ENCODE assay signal across 8 cellular contexts in the genomic region with DNA sequence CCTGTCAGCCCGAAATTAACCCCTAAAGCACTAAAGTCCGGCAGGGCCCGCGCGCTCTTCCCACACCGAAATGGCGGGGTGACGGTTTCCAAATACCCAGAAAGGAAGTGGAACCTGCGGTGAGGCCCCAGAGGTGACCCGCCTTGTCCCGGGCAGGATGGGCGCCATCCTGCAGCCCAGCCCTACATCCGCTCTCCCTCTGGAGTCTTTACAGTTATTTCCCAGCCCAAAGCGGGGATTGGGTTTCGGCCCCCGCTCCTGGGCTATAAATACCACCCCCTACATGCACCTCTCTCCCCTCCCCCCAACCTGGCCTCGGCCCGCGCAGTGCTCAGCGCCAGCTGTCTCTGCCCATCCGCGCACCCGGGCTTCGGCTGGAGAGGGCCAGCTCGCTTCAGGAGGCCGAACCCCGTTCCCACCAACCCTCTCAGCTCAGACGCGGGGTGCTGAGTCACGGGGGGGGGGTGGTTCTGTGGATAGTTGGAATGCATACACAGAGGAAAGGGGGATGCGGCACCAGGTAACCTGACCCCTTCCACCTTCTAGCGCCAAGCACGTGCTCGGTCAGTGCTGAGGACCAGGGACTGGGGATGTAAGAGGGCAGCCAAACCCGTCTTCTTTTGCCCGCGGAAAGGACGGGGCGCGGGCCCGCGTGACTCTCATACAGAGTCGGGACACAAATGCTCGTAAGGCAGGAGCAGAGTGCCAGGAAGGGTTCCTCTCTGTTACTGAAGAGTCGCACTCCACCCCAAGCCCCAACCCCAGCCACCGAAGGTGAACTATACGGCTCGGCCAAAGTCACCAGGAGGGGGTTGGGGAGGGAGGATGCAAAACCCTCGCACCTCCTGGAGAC. TPM values are rescaled to one million over a fixed set of nuclear protein-coding genes. Genes with fewer than 3 reads are reported as not detected.
A peak's percentile ranks its signal among the peaks of the same experiment; 100 is the strongest.
DNase-seq lines count a peak whose midpoint lies in the region; FAIRE-seq and TF ChIP-seq lines count a peak whose summit lies in the region.

TSS of gene TUBA4B (plus strand) at position 344 of the 853 bp plus-strand sequence. CDS start at position 509, 165 bp downstream.

- no peaks in the 10 kb centered on the region for H3K9me3 ChIP-seq in kidney (ENCODE audit: control insufficient read depth in 1 of 2, low read length in 2 of 2)

- intact Hi-C loops in kidney (cut with DNase I), result no loop called here

- in situ Hi-C loops in GM18951 (cut with MboI; ENCODE audit: low sequenced_read_pairs, unreplicated experiment), result no loop called here

- H3K27ac Mint-ChIP-seq in T-helper 2 cell treated with Interferon-gamma antibody and Interleukin-4, amounts not matched to agents 5 μg/mL and 100 μg/mL, for 36 hours, result peak within 1 kb of the TSS; percentile 90

- H3K9ac ChIP-seq in kidney (ENCODE audit: low read length in 2 of 2), result peak within 1 kb of the TSS; percentile 68 to 75

- peaks cover 3% of the 10 kb centered on the region for H3K27me3 Mint-ChIP-seq in T-helper 2 cell treated with Interferon-gamma antibody and Interleukin-4, amounts not matched to agents 5 μg/mL and 100 μg/mL, for 36 hours (ENCODE audit: low read depth)

- peak; percentile 43 for DNase-seq in AG20443 (ENCODE audit: low spot score)
- peak; percentile 36 for DNase-seq in HT-29 (ENCODE audit: low spot score)
- DNase-seq in T-helper 2 cell treated with Interferon-gamma antibody and Interleukin-4, amounts not matched to agents 5 μg/mL and 100 μg/mL, for 36 hours (ENCODE audit: low spot score), result peak; percentile 63
- DNase-seq in cardiac fibroblast (ENCODE audit: low read depth in 2 of 2), result peak; percentile 26 to 41
- peak; percentile 85 for DNase-seq in kidney
- DNase-seq in stimulated activated CD4-positive, alpha-beta T cell treated with anti-CD3 and anti-CD28 coated beads, Interleukin-15, amount 100 ng/mL, for 24 hours, result peak; percentile 75
- DNase-seq in putamen (ENCODE audit: low spot score), result no peak

- H3K36me3 Mint-ChIP-seq in T-helper 2 cell treated with Interferon-gamma antibody and Interleukin-4, amounts not matched to agents 5 μg/mL and 100 μg/mL, for 36 hours (ENCODE audit: low read depth), result peaks cover 50% of the 10 kb centered on the region

- no peaks in the 10 kb centered on the region for H3K9me3 Mint-ChIP-seq in T-helper 2 cell treated with Interferon-gamma antibody and Interleukin-4, amounts not matched to agents 5 μg/mL and 100 μg/mL, for 36 hours

- peak within 1 kb of the TSS; percentile 62 to 76 for H3K4me3 ChIP-seq in cardiac fibroblast (replicated peaks in 1 of 2; ENCODE audit: low read depth in 2 of 2, low read length in 2 of 2)
- H3K4me3 ChIP-seq in kidney (ENCODE audit: low read length in 2 of 2), result peak within 1 kb of the TSS; percentile 81 to 93

- H3K36me3 ChIP-seq in kidney (ENCODE audit: control insufficient read depth in 1 of 2, insufficient read depth in 2 of 2, low read length in 2 of 2), result peaks cover 3 to 12% of the 10 kb centered on the region in 2 donors

- TF ChIP-seq POLR2A in GM18951 (IDR thresholded peaks at IDR 0.05; ENCODE audit: extremely low read depth, insufficient read depth, insufficient read length), result peak; percentile 50

- no peak for FAIRE-seq in kidney (lab: Jason Lieb, UNC)

- H3K27ac ChIP-seq in kidney (ENCODE audit: low read depth in 2 of 2, low read length in 2 of 2), result peak within 1 kb of the TSS; percentile 85 to 87

- H3K4me3 Mint-ChIP-seq in T-helper 2 cell treated with Interferon-gamma antibody and Interleukin-4, amounts not matched to agents 5 μg/mL and 100 μg/mL, for 36 hours, result peak within 1 kb of the TSS; percentile 98

- TF ChIP-seq CTCF in cardiac fibroblast (IDR thresholded peaks at IDR 0.05; ENCODE audit: low read depth, low read length), result no peak
- TF ChIP-seq CTCF in kidney (IDR thresholded peaks at IDR 0.05; ENCODE audit: borderline replicate concordance, extremely low read depth, insufficient read depth), result no peak

- H3K4me1 Mint-ChIP-seq in T-helper 2 cell treated with Interferon-gamma antibody and Interleukin-4, amounts not matched to agents 5 μg/mL and 100 μg/mL, for 36 hours (ENCODE audit: low read depth), result peaks cover 48% of the 10 kb centered on the region

- H3K4me1 ChIP-seq in kidney (ENCODE audit: control insufficient read depth in 1 of 2, insufficient read depth in 1 of 2, low read depth in 1 of 2, low read length in 2 of 2), result peaks cover 36 to 47% of the 10 kb centered on the region in 2 donors

RNA-seq across cellular contexts. Expression of gene TUBA4B, which starts in this region (rescaled TPM):
- total RNA-seq in HT-29 (2014; rRNA removed; shearing (Covaris generic)), result not detected in 2 replicates
- total RNA-seq in kidney, result 0.98 TPM
- polyA plus RNA-seq in kidney (ENCODE audit: insufficient read depth, low read depth, low replicate concordance), result 15.4 TPM

Comparison
In these comparisons a context has a peak if more than half of its experiments do, and no peak if none do; other contexts are left out.
1. Peak in DNase-seq in HT-29; RNA of the gene not detected or under 1 TPM.